In genomic region chr1:17292299-17293198, GRCh38 we compare ENCODE assay signal across 2 cellular contexts.
TF ChIP-seq lines count a peak whose summit lies in the region.

No MANE protein-coding gene starts in this region.

TF ChIP-seq in HCT116, 20 proteins besides CTCF, POLR2A, EP300 and RAD21:
- TF ChIP-seq TCF7L2 (IDR thresholded peaks at IDR 0.05; ENCODE audit: borderline replicate concordance, extremely low read depth, insufficient read depth, insufficient read length), result no peak
- no peak for TF ChIP-seq SRF (IDR thresholded peaks at IDR 0.05; ENCODE audit: low read depth)
- TF ChIP-seq ZBTB33 (IDR thresholded peaks at IDR 0.05; ENCODE audit: extremely low read depth, insufficient replicate concordance, low read length), result no peak
- peak; percentile 44; the same call in 1 of the 2 replicates for TF ChIP-seq JUND (IDR thresholded peaks at IDR 0.05)
- peak; percentile 23; the same call in 1 of the 2 replicates for TF ChIP-seq FOSL1 (IDR thresholded peaks at IDR 0.05; ENCODE audit: low read depth)
- TF ChIP-seq CEBPB (IDR thresholded peaks at IDR 0.05; ENCODE audit: low read depth), result no peak
- TF ChIP-seq CBX3 (IDR thresholded peaks at IDR 0.05; ENCODE audit: low read depth), result no peak
- no peak for TF ChIP-seq ATF3 (IDR thresholded peaks at IDR 0.05)
- TF ChIP-seq, protein P1, sequence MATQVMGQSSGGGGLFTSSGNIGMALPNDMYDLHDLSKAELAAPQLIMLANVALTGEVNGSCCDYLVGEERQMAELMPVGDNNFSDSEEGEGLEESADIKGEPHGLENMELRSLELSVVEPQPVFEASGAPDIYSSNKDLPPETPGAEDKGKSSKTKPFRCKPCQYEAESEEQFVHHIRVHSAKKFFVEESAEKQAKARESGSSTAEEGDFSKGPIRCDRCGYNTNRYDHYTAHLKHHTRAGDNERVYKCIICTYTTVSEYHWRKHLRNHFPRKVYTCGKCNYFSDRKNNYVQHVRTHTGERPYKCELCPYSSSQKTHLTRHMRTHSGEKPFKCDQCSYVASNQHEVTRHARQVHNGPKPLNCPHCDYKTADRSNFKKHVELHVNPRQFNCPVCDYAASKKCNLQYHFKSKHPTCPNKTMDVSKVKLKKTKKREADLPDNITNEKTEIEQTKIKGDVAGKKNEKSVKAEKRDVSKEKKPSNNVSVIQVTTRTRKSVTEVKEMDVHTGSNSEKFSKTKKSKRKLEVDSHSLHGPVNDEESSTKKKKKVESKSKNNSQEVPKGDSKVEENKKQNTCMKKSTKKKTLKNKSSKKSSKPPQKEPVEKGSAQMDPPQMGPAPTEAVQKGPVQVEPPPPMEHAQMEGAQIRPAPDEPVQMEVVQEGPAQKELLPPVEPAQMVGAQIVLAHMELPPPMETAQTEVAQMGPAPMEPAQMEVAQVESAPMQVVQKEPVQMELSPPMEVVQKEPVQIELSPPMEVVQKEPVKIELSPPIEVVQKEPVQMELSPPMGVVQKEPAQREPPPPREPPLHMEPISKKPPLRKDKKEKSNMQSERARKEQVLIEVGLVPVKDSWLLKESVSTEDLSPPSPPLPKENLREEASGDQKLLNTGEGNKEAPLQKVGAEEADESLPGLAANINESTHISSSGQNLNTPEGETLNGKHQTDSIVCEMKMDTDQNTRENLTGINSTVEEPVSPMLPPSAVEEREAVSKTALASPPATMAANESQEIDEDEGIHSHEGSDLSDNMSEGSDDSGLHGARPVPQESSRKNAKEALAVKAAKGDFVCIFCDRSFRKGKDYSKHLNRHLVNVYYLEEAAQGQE (IDR thresholded peaks at IDR 0.05; ENCODE audit: low read depth), result no peak
- no peak for TF ChIP-seq YY1 (IDR thresholded peaks at IDR 0.05; ENCODE audit: extremely low read depth, insufficient replicate concordance, low read depth, low read length)
- TF ChIP-seq EGR1 (IDR thresholded peaks at IDR 0.05; ENCODE audit: low read depth), result no peak
- no peak for TF ChIP-seq ZFX (IDR thresholded peaks at IDR 0.05)
- no peak for TF ChIP-seq ZNF274 (IDR thresholded peaks at IDR 0.05; ENCODE audit: low read depth, low read length)
- TF ChIP-seq POLR2AphosphoS5 (IDR thresholded peaks at IDR 0.05; ENCODE audit: low read depth, low read length), result no peak
- no peak for TF ChIP-seq SP1 (IDR thresholded peaks at IDR 0.05; ENCODE audit: low read depth)

TF ChIP-seq in H1, 55 proteins besides CTCF, POLR2A, EP300 and RAD21:
- TF ChIP-seq MAFK (IDR thresholded peaks at IDR 0.05; ENCODE audit: low read depth, low read length), result no peak
- no peak for TF ChIP-seq BCL11A (IDR thresholded peaks at IDR 0.05; ENCODE audit: low read depth in 2 of 2, low read length in 2 of 2)
- 0 out of 2 replicates have a peak, but pooled peaks have one; percentile 25 for TF ChIP-seq JUND (IDR thresholded peaks at IDR 0.05; ENCODE audit: low read length)
- no peak for TF ChIP-seq TCF12 (IDR thresholded peaks at IDR 0.05; ENCODE audit: low read depth, low read length)
